In genomic region chr4:127709456-127709855, GRCh38 we compare ENCODE assay signal across 1 cellular context.
TF ChIP-seq lines count a peak whose summit lies in the region.

No MANE protein-coding gene starts in this region.

TF ChIP-seq in HepG2, 621 proteins besides CTCF, POLR2A, EP300 and RAD21 (continued from another document):
- no peak for TF ChIP-seq ATF1 (CRISPR knock-in tag; IDR thresholded peaks at IDR 0.05)
- peak; percentile 48 for TF ChIP-seq ATF7 (IDR thresholded peaks at IDR 0.05)
- TF ChIP-seq ATF7 (CRISPR knock-in tag; IDR thresholded peaks at IDR 0.05), result no peak
